Comparison of ENCODE assay signal across 21 cellular contexts in genomic region chr15:89810837-89811236, GRCh38. TPM values are rescaled to one million over a fixed set of nuclear protein-coding genes. Genes with fewer than 3 reads are reported as not detected.
DNase-seq lines count a peak whose midpoint lies in the region; ATAC-seq and TF ChIP-seq lines count a peak whose summit lies in the region.
"Had no signal": no experiment of that assay in that cellular context is flagged by ENCODE, and none has a peak within 500 bp of the region (broad histone marks: within the 10 kb centered on the region; RNA-seq: fewer than 3 reads in every experiment).

No MANE protein-coding gene starts in this region.

- H3K9me3 ChIP-seq in breast epithelium = peaks cover 0 to 3% of the 10 kb centered on the region in 2 donors
- no peaks in the 10 kb centered on the region for H3K9me3 ChIP-seq in neural progenitor cell (ENCODE audit: low read depth)
- H3K9me3 ChIP-seq: Peyer's patch had no signal

- peak overlapping the region; percentile 41 to 53 for H3K27ac ChIP-seq in breast epithelium
- no peak overlapping the region for H3K27ac ChIP-seq in neural progenitor cell

- intact Hi-C loops in breast epithelium (cut with DNase I; ENCODE audit: low total_unique reads) = no loop called here
- intact Hi-C loops in natural killer cell (cut with micrococcal nuclease) = no loop called here
- intact Hi-C loops in Right ventricle myocardium superior (cut with DNase I) = no loop called here

- H4K20me1 ChIP-seq in neural progenitor cell (ENCODE audit: low read depth) = no peaks in the 10 kb centered on the region

- H3K4me3 ChIP-seq in breast epithelium = no peak overlapping the region
- no peak overlapping the region for H3K4me3 ChIP-seq in neural progenitor cell
- H3K4me3 ChIP-seq: GM12878, K562, Peyer's patch had no signal

- H3K27me3 ChIP-seq in breast epithelium (peaks cover 0 to 14% of the 10 kb centered on the region in 2 donors), neural progenitor cell (peaks cover 28% of the 10 kb centered on the region)

- peaks cover 38% of the 10 kb centered on the region for H3K27me3 Mint-ChIP-seq in stimulated activated naive CD8-positive, alpha-beta T cell treated with anti-CD3 and anti-CD28 coated beads, Interleukin-15, amount 100 ng/mL, for 72 hours
- H3K27me3 Mint-ChIP-seq in neural progenitor cell (ENCODE audit: insufficient read depth, low read depth) = peaks cover 23% of the 10 kb centered on the region
- H3K27me3 Mint-ChIP-seq in natural killer cell (ENCODE audit: low read depth in 2 of 2) = peaks cover 16 to 21% of the 10 kb centered on the region in 2 donors

- H3K36me3 Mint-ChIP-seq in neural progenitor cell = no peaks in the 10 kb centered on the region
- H3K36me3 Mint-ChIP-seq in natural killer cell = peaks cover 4% of the 10 kb centered on the region
- H3K36me3 Mint-ChIP-seq: CD4-positive, CD25-positive, alpha-beta regulatory T cell had no signal

- H3K79me2 ChIP-seq in neural progenitor cell (ENCODE audit: low read depth) = no peaks in the 10 kb centered on the region

- peak overlapping the region; percentile 3 to 77 for H3K27ac Mint-ChIP-seq in stimulated activated naive CD8-positive, alpha-beta T cell treated with anti-CD3 and anti-CD28 coated beads, Interleukin-15, amount 100 ng/mL, for 72 hours
- H3K27ac Mint-ChIP-seq in neural progenitor cell = peak overlapping the region; percentile 85
- H3K27ac Mint-ChIP-seq in natural killer cell = no peak overlapping the region
- H3K27ac Mint-ChIP-seq: CD4-positive, CD25-positive, alpha-beta regulatory T cell had no signal

- no peak overlapping the region for H3K9ac ChIP-seq in neural progenitor cell

- H3K4me1 ChIP-seq in breast epithelium (no peaks in the 10 kb centered on the region), neural progenitor cell (peaks cover 12% of the 10 kb centered on the region)

- no peak overlapping the region for H2AFZ ChIP-seq in neural progenitor cell (replicated peaks)

- H3F3A ChIP-seq in neural progenitor cell (ENCODE audit: low read depth) = peaks cover 10% of the 10 kb centered on the region

- no peak for DNase-seq in stimulated activated naive CD8-positive, alpha-beta T cell treated with anti-CD3 and anti-CD28 coated beads, Interleukin-15, amount 100 ng/mL, for 72 hours
- DNase-seq in stimulated activated naive CD8-positive, alpha-beta T cell treated with anti-CD3 and anti-CD28 coated beads, Interleukin-15, Interleukin-2, amounts not matched to agents 100 U/mL and 50 U/mL, for 24 hours = no peak
- DNase-seq in breast epithelium (ENCODE audit: low spot score in 2 of 2) (no peak), neural progenitor cell (ENCODE audit: low spot score) (no peak), natural killer cell (no peak), mesenteric fat pad (ENCODE audit: low spot score) (no peak), ureter (ENCODE audit: low spot score) (no peak), Right ventricle myocardium superior (no peak)
- DNase-seq: Calu3; CD4-positive, CD25-positive, alpha-beta regulatory T cell; DMS79; NCI-H1048; NCI-H1694 treated with DMSO at 0.1 percent for 48 hours; NCI-H774; SIG-M5 had no signal

- H3K9me3 Mint-ChIP-seq in stimulated activated naive CD8-positive, alpha-beta T cell treated with anti-CD3 and anti-CD28 coated beads, Interleukin-15, amount 100 ng/mL, for 72 hours = no peaks in the 10 kb centered on the region
- peaks cover 8% of the 10 kb centered on the region for H3K9me3 Mint-ChIP-seq in neural progenitor cell
- no peaks in the 10 kb centered on the region for H3K9me3 Mint-ChIP-seq in natural killer cell

- no peak for TF ChIP-seq POLR2A in breast epithelium (IDR thresholded peaks at IDR 0.05)

- H3K36me3 ChIP-seq in breast epithelium (no peaks in the 10 kb centered on the region), neural progenitor cell (no peaks in the 10 kb centered on the region)
- H3K36me3 ChIP-seq: Peyer's patch had no signal

- H3K4me3 Mint-ChIP-seq in stimulated activated naive CD8-positive, alpha-beta T cell treated with anti-CD3 and anti-CD28 coated beads, Interleukin-15, amount 100 ng/mL, for 72 hours = no peak overlapping the region
- peak overlapping the region; percentile 5 for H3K4me3 Mint-ChIP-seq in neural progenitor cell
- no peak overlapping the region for H3K4me3 Mint-ChIP-seq in natural killer cell

- H3K4me1 Mint-ChIP-seq in stimulated activated naive CD8-positive, alpha-beta T cell treated with anti-CD3 and anti-CD28 coated beads, Interleukin-15, amount 100 ng/mL, for 72 hours = peaks cover 25% of the 10 kb centered on the region
- H3K4me1 Mint-ChIP-seq in neural progenitor cell (peaks cover 21% of the 10 kb centered on the region), natural killer cell (peaks cover 6 to 11% of the 10 kb centered on the region in 2 donors)

- TF ChIP-seq CTCF in breast epithelium (IDR thresholded peaks at IDR 0.05) = no peak
- TF ChIP-seq CTCF in neural progenitor cell (IDR thresholded peaks at IDR 0.05) = no peak
- TF ChIP-seq CTCF in natural killer cell (IDR thresholded peaks at IDR 0.05) = no peak

- H3K4me2 ChIP-seq in neural progenitor cell = no peak overlapping the region

- no peak for ATAC-seq in stimulated activated naive CD8-positive, alpha-beta T cell treated with anti-CD3 and anti-CD28 coated beads, Interleukin-15, amount 100 ng/mL, for 72 hours
- ATAC-seq in stimulated activated naive CD8-positive, alpha-beta T cell treated with anti-CD3 and anti-CD28 coated beads, Interleukin-15, Interleukin-2, amounts not matched to agents 100 U/mL and 50 U/mL, for 24 hours = no peak
- ATAC-seq in natural killer cell (no peak), Right ventricle myocardium superior (ENCODE audit: poor library complexity) (no peak)
- ATAC-seq: GM12878, HCT116, K562 had no signal

RNA-seq across cellular contexts. Expression of gene ANPEP, which starts 3.8 kb away (rescaled TPM):
- total RNA-seq in breast epithelium (100 to 1,000 TPM in 2 of 3 donors, 10 to 100 TPM in 1; 26.5 to 129 (median 106) TPM), neural progenitor cell (ENCODE audit: low replicate concordance) (2.7 and 4.7 TPM in 2 replicates), natural killer cell (10 to 100 TPM in 2 of 3 donors, 1 to 10 TPM in 1; 1.6 to 33.9 (median 10.9) TPM), mesenteric fat pad (50.3 TPM), ureter (18.8 TPM), Right ventricle myocardium superior (6.6 TPM)
- total RNA-seq: G401 had no signal

RNA-seq across cellular contexts. Expression of gene MESP2, which starts 34.7 kb away (rescaled TPM):
- 1 to 10 TPM in 1 of 3 donors, under 1 TPM in 1, not detected in 1; 0.64 to 2.3 TPM for total RNA-seq in breast epithelium
- 0.19 TPM in 1 of 2 replicates, not detected in the other for total RNA-seq in neural progenitor cell (ENCODE audit: low replicate concordance)
- total RNA-seq in natural killer cell = not detected
- 0.96 TPM for total RNA-seq in mesenteric fat pad
- not detected for total RNA-seq in ureter
- total RNA-seq in Right ventricle myocardium superior = 0.13 TPM
- total RNA-seq: Calu3; CD4-positive, CD25-positive, alpha-beta regulatory T cell; G401; GM12878; NCI-H460; Peyer's patch had no signal

RNA-seq across cellular contexts. Expression of gene MESP1, which starts 59.8 kb away (rescaled TPM):
- total RNA-seq in breast epithelium (10 to 100 TPM in 1 of 3 donors, 1 to 10 TPM in 2; 5.9 to 12.8 (median 6.2) TPM), neural progenitor cell (ENCODE audit: low replicate concordance) (0.31 TPM in 1 of 2 replicates, not detected in the other), natural killer cell (1 to 10 TPM in 2 of 3 donors, under 1 TPM in 1; 0.45 to 2.9 (median 2.5) TPM), mesenteric fat pad (16.0 TPM), ureter (0.29 TPM), Right ventricle myocardium superior (11.6 TPM)
- total RNA-seq: G401 had no signal

Comparison
In these comparisons a context has a peak if more than half of its experiments do, and no peak if none do; other contexts are left out.
1. H3K27ac Mint-ChIP-seq: peak in stimulated activated naive CD8-positive, alpha-beta T cell treated with anti-CD3 and anti-CD28 coated beads, Interleukin-15, amount 100 ng/mL, for 72 hours (2 of 2) and neural progenitor cell (single experiment); none in natural killer cell (0 of 2).